10 cellular contexts compared by ENCODE assay signal in genomic region chr2:171553858-171554257, GRCh38. TPM values are rescaled to one million over a fixed set of nuclear protein-coding genes. Genes with fewer than 3 reads are reported as not detected.
DNase-seq lines count a peak whose midpoint lies in the region; FAIRE-seq and TF ChIP-seq lines count a peak whose summit lies in the region.
"Had no signal": no experiment of that assay in that cellular context is flagged by ENCODE, and none has a peak within 500 bp of the region (broad histone marks: within the 10 kb centered on the region; RNA-seq: fewer than 3 reads in every experiment).

No MANE protein-coding gene starts in this region.

- no peak overlapping the region for H4K8ac ChIP-seq in H1 (ENCODE audit: extremely low read depth, insufficient read depth, low read length)

- no peak overlapping the region for H3K23ac ChIP-seq in H1 (ENCODE audit: insufficient read length)

- no peaks in the 10 kb centered on the region for H3K79me1 ChIP-seq in H1 (ENCODE audit: low read depth, low read length)

- peak; percentile 52 for FAIRE-seq in H1 (lab: Jason Lieb, UNC)

- H3K4me2 ChIP-seq in H1 (ENCODE audit: insufficient read depth in 1 of 2, low read depth in 2 of 2, low read length in 2 of 2) = no peak overlapping the region

- CTCF ChIA-PET in H1 (lab: Charles Lee; ENCODE audit: partially characterized antibody) = no interaction called here

- no peak overlapping the region for H2BK12ac ChIP-seq in H1 (ENCODE audit: low read depth, low read length)

- H3K23me2 ChIP-seq in H1 (ENCODE audit: low read depth, low read length) = no peaks in the 10 kb centered on the region

- TF ChIP-seq CTCF in H1 (IDR thresholded peaks at IDR 0.05; ENCODE audit: control extremely low read depth in 1 of 3, insufficient read depth in 1 of 3, low read depth in 1 of 3, low read length in 3 of 3) (no peak), thyroid gland (IDR thresholded peaks at IDR 0.05) (no peak)

- intact Hi-C loops in thyroid gland (cut with DNase I) = no loop called here

- H3K9ac ChIP-seq in H1 (replicated peaks in 1 of 4; ENCODE audit: extremely low read depth in 1 of 4, low read depth in 3 of 4, low read length in 3 of 4) = no peak overlapping the region

- H3K27me3 ChIP-seq in H1 (replicated peaks in 1 of 4; ENCODE audit: control insufficient read depth in 3 of 4, extremely low read depth in 1 of 4, insufficient read depth in 3 of 4, low read length in 3 of 4) (no peaks in the 10 kb centered on the region), thyroid gland (no peaks in the 10 kb centered on the region)

- no peak for TF ChIP-seq EP300 in H1 (IDR thresholded peaks at IDR 0.05; ENCODE audit: borderline replicate concordance in 1 of 2, low read depth in 2 of 2, low read length in 2 of 2)

- peak; percentile 90 for DNase-seq in HT1080 (ENCODE audit: low read depth)
- DNase-seq in NCI-H774 (lab: John Stamatoyannopoulos, UW) = peak; percentile 90
- DNase-seq in H1 (ENCODE audit: low read depth in 1 of 2, low spot score in 2 of 2) = no peak
- peak; percentile 40 to 48 for DNase-seq in thyroid gland
- DNase-seq in NOMO-1 treated with DMSO at 0.1 percent for 48 hours (lab: John Stamatoyannopoulos, UW; ENCODE audit: unreplicated experiment) = no peak
- no peak for DNase-seq in germinal center (ENCODE audit: low spot score)
- no peak for DNase-seq in ecto neural progenitor cell (ENCODE audit: low spot score)
- DNase-seq: activated CD4-positive, alpha-beta T cell treated with anti-CD3 and anti-CD28 coated beads for 1 hour; activated naive CD8-positive, alpha-beta T cell treated with anti-CD3 and anti-CD28 coated beads for 36 hours; GF-D8 had no signal

- peaks cover 0 to 12% (median 3%) of the 10 kb centered on the region in 4 experiments; a peak in 4 of 8 replicates for H3K36me3 ChIP-seq in H1 (ENCODE audit: control insufficient read depth in 2 of 4, insufficient read depth in 4 of 4, low read length in 3 of 4)
- H3K36me3 ChIP-seq in thyroid gland = peaks cover 9 to 17% of the 10 kb centered on the region in 2 donors

- no peak overlapping the region for H4K91ac ChIP-seq in H1 (replicated peaks; ENCODE audit: insufficient read length, low read length)

- no peak overlapping the region for H3K56ac ChIP-seq in H1 (replicated peaks; ENCODE audit: insufficient read length, low read depth, low read length)

- no peak overlapping the region for H2BK20ac ChIP-seq in H1 (ENCODE audit: low read length)

- no peaks in the 10 kb centered on the region for H4K20me1 ChIP-seq in H1 (replicated peaks in 1 of 2; ENCODE audit: control insufficient read depth in 1 of 2, insufficient read depth in 2 of 2, low read length in 2 of 2)

- H2BK15ac ChIP-seq in H1 (ENCODE audit: low read length) = no peak overlapping the region

- H3K18ac ChIP-seq in H1 (ENCODE audit: extremely low read depth, low read length) = no peak overlapping the region

- H3K4me1 ChIP-seq in H1 (replicated peaks in 1 of 4; ENCODE audit: control insufficient read depth in 3 of 4, insufficient read depth in 4 of 4, low read length in 3 of 4) (no peaks in the 10 kb centered on the region), thyroid gland (peaks cover 4 to 13% of the 10 kb centered on the region in 2 donors)

- H3K27ac ChIP-seq in H1 (ENCODE audit: low read depth, low read length) (no peak overlapping the region), thyroid gland (peak overlapping the region in 1 of 3 donors; percentile 15)

- H2BK120ac ChIP-seq in H1 (replicated peaks; ENCODE audit: low read depth, low read length) = no peak overlapping the region

- H3K9me3 ChIP-seq in H1 (ENCODE audit: insufficient read depth in 2 of 2, low read depth in 1 of 2, low read length in 1 of 2) = no peaks in the 10 kb centered on the region
- H3K9me3 ChIP-seq in thyroid gland = no peaks in the 10 kb centered on the region

- 93% methylated on average over 8 of the region's 8 CpGs; no CpG with 5 or more reads in 1 of the 2 experiments for WGBS in H1 (ENCODE audit: extremely low coverage in 1 of 2, insufficient coverage in 1 of 2, insufficient read length in 1 of 2, insufficient replicate concordance in 2 of 2, low coverage in 1 of 2, low lambda C conversion rate in 2 of 2, missing lambda C conversion rate in 1 of 2), 2 experiments
- 63 to 69% methylated on average over 8 of the region's 8 CpGs for WGBS in thyroid gland, 2 donors

- no peak overlapping the region for H2AFZ ChIP-seq in H1 (ENCODE audit: low read length)

- H4K5ac ChIP-seq in H1 (ENCODE audit: insufficient read length, low read depth, low read length) = no peak overlapping the region

- TF ChIP-seq POLR2A in H1 (IDR thresholded peaks at IDR 0.05; ENCODE audit: control extremely low read depth in 1 of 2, low read depth in 2 of 2, low read length in 2 of 2) = no peak
- no peak for TF ChIP-seq POLR2A in thyroid gland (IDR thresholded peaks at IDR 0.05)

- H2AK5ac ChIP-seq in H1 (ENCODE audit: low read depth, low read length) = no peak overlapping the region

- POLR2A ChIA-PET in H1 (lab: Charles Lee; ENCODE audit: partially characterized antibody) = no interaction called here

- no peak for TF ChIP-seq RAD21 in H1 (IDR thresholded peaks at IDR 0.05 in 1 of 2, conservative IDR thresholded peaks at IDR 0.05 in 1 of 2; ENCODE audit: low read depth in 2 of 2, low read length in 2 of 2)

- H3K14ac ChIP-seq in H1 (ENCODE audit: insufficient read length) = no peak overlapping the region

- H3K79me2 ChIP-seq in H1 (ENCODE audit: control insufficient read depth in 1 of 2, insufficient read depth in 2 of 2, low read length in 2 of 2) = no peaks in the 10 kb centered on the region

- H3K4me3 ChIP-seq in H1 (ENCODE audit: extremely low read depth in 1 of 4, insufficient read depth in 2 of 4, low read depth in 3 of 4, low read length in 4 of 4) = no peak overlapping the region
- H3K4me3 ChIP-seq in thyroid gland (replicated peaks in 1 of 3) = no peak overlapping the region

- H3K4ac ChIP-seq in H1 (replicated peaks; ENCODE audit: insufficient read length, low read depth, low read length) = no peak overlapping the region

- H2BK5ac ChIP-seq in H1 (ENCODE audit: low read depth, low read length) = no peak overlapping the region

TF ChIP-seq in H1, 55 proteins besides CTCF, POLR2A, EP300 and RAD21:
- TF ChIP-seq CREB1 (IDR thresholded peaks at IDR 0.05) (no peak), BCL11A (IDR thresholded peaks at IDR 0.05; ENCODE audit: low read depth in 2 of 2, low read length in 2 of 2) (no peak), PHF8 (conservative IDR thresholded peaks at IDR 0.05; ENCODE audit: low read depth, low read length) (no peak), SIN3A (conservative IDR thresholded peaks at IDR 0.05 in 1 of 2, IDR thresholded peaks at IDR 0.05 in 1 of 2; ENCODE audit: low read depth in 1 of 2, low read length in 2 of 2) (no peak), GTF2F1 (IDR thresholded peaks at IDR 0.05; ENCODE audit: borderline replicate concordance, low read depth, low read length) (no peak), POU5F1 (IDR thresholded peaks at IDR 0.05; ENCODE audit: low read depth, low read length) (no peak), RFX5 (IDR thresholded peaks at IDR 0.05; ENCODE audit: borderline replicate concordance, low read depth, low read length) (no peak), MAX (IDR thresholded peaks at IDR 0.05) (no peak)
- TF ChIP-seq, protein P1, sequence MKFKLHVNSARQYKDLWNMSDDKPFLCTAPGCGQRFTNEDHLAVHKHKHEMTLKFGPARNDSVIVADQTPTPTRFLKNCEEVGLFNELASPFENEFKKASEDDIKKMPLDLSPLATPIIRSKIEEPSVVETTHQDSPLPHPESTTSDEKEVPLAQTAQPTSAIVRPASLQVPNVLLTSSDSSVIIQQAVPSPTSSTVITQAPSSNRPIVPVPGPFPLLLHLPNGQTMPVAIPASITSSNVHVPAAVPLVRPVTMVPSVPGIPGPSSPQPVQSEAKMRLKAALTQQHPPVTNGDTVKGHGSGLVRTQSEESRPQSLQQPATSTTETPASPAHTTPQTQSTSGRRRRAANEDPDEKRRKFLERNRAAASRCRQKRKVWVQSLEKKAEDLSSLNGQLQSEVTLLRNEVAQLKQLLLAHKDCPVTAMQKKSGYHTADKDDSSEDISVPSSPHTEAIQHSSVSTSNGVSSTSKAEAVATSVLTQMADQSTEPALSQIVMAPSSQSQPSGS (IDR thresholded peaks at IDR 0.05; ENCODE audit: low read length) = no peak
- TF ChIP-seq, protein P2, sequence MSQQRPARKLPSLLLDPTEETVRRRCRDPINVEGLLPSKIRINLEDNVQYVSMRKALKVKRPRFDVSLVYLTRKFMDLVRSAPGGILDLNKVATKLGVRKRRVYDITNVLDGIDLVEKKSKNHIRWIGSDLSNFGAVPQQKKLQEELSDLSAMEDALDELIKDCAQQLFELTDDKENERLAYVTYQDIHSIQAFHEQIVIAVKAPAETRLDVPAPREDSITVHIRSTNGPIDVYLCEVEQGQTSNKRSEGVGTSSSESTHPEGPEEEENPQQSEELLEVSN (IDR thresholded peaks at IDR 0.05) = no peak

RNA-seq across cellular contexts. Expression of gene CYBRD1, which starts 31.6 kb away (rescaled TPM):
- 28.2 and 28.4 TPM in 2 replicates for total RNA-seq in HT1080 (2014; rRNA removed; shearing (Covaris generic))
- 12.5 and 15.9 TPM in 2 replicates for polyA plus RNA-seq in HT1080 (2015; cell fraction: cytosol; rRNA removed)
- polyA plus RNA-seq in HT1080 (2015; cell fraction: nucleus; rRNA removed) = 9.3 and 9.6 TPM in 2 replicates
- total RNA-seq in H1 (2021; fragmentation: NEBNext Ultra II Directional; extraction: Animal tissue kit (Norgen Biotek cat#: 25700)) = 12.6 and 14.9 TPM in 2 replicates
- 9.2 and 10.7 TPM in 2 replicates for polyA plus RNA-seq in H1 (2011; rRNA removed)
- polyA plus RNA-seq in H1 (2011; cell fraction: cytosol; rRNA removed) = 5.1 TPM
- polyA plus RNA-seq in H1 (2011; cell fraction: nucleus; rRNA removed) = 9.4 TPM
- 6.5 to 9.0 TPM (median 8.0 TPM) in 4 replicates for polyA plus RNA-seq in H1 (2012, experiment 1 of 2)
- polyA plus RNA-seq in H1 (2012, experiment 2 of 2) = 3.4 TPM
- polyA plus RNA-seq in H1 (2013, experiment 1 of 2) = 10.0 TPM
- polyA plus RNA-seq in H1 (2013, experiment 2 of 2) = 10.1 TPM
- polyA minus RNA-seq in H1 (2011; rRNA and poly(A)+ RNA removed) = 10.0 and 12.3 TPM in 2 replicates
- 6.8 TPM for polyA minus RNA-seq in H1 (2011; cell fraction: cytosol; rRNA and poly(A)+ RNA removed)
- polyA minus RNA-seq in H1 (2011; cell fraction: nucleus; rRNA and poly(A)+ RNA removed) = 9.4 TPM
- 100 to 1,000 TPM; 462 to 802 (median 490) TPM for total RNA-seq in thyroid gland

Comparison
In these comparisons a context has a peak if more than half of its experiments do, and no peak if none do; other contexts are left out.
1. DNase-seq: peak in HT1080 (single experiment), NCI-H774 (single experiment) and thyroid gland (2 of 2); none in H1 (0 of 2), NOMO-1 treated with DMSO at 0.1 percent for 48 hours (single experiment), germinal center (single experiment) and ecto neural progenitor cell (single experiment).
2. RNA of gene CYBRD1, which starts 31.6 kb away (total RNA-seq): 462 to 802 TPM in thyroid gland; 28.2 to 28.4 TPM in HT1080 and 12.6 to 14.9 TPM in H1; every median in the first group is over 10 times any median in the second.